In the genomic region with DNA sequence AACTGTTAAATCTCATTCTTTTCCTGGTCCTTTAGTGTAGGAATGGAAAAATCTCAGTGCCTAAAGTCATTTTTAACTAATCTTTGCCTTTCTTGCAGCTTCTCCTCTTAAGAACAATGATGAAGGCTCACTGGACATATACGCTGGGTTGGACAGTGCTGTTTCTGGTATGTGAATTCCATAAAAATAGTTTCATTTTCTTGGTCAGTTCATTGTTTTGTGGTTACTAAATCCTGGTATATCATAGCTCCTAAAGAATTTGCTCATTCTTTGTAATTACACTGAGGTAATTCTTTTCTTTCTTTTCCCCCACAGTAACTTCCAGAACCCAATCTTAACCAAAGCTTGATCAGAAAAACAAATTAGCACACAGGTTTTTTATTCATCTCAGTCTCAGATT, we compare ENCODE assay signal across 1 cellular context.
TF ChIP-seq lines count a peak whose summit lies in the region.

No MANE protein-coding gene starts in this region.

TF ChIP-seq in WTC11, 78 proteins besides CTCF, POLR2A, EP300 and RAD21 (continued from another document):
- TF ChIP-seq, protein P1, sequence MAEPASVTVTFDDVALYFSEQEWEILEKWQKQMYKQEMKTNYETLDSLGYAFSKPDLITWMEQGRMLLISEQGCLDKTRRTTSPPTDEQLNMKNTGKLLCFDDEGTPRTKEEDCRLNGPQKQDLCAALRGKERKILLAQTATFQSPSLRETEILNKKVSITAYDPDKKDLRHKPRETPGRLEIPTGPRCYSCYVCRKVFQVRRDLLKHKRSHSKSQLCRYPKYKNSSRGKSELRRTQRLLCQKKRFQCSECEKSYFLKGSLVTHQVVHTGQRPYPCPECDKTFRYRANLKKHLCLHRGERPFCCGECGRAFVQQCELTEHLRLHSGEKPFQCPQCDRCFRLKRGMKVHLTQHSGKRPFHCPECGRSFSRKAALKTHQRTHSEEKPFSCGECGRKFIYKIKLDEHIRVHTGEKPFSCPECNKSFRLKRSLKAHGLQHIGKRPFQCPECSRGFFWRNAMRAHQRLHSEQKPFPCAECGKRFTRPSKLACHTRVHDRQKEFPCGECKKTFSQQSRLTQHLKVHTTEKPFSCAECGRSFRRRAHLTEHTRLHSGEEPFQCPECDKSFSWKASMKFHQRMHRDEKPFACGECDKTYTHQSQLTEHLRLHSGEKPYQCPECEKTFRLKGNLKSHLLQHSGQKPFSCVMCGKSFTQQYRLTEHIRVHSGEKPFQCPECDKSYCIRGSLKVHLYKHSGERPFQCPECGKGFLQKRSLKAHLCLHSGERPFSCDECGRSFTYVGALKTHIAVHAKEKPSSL (CRISPR knock-in tag; conservative IDR thresholded peaks at IDR 0.05), result no peak
